Comparison of ENCODE assay signal across 1 cellular context in the genomic region with DNA sequence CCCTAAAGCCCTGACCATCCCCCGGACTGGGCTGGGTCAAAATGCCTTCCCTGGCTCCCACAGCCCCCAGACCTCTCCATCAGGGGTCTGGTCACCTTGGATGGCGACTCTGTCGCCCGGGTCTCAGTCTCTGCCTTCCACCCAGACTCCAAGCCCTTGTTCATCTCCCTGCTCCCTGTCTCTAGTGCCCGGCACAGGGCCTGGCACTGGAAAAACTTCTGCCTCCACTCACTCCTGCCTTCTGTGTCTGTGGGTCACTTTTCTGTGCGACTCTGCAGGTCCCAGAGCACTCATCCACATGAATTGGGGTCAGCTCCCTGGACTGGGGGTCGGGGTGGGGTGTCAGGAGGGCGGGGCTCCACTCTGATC.
TF ChIP-seq lines count a peak whose summit lies in the region.

No MANE protein-coding gene starts in this region.

TF ChIP-seq in WTC11, 78 proteins besides CTCF, POLR2A, EP300 and RAD21 (continued from another document):
- TF ChIP-seq KAT7 (CRISPR knock-in tag; IDR thresholded peaks at IDR 0.05; ENCODE audit: borderline replicate concordance): no peak
TF ChIP-seq in WTC11: peak in this region for 0.
